23 cellular contexts compared by ENCODE assay signal in genomic region chr14:36820111-36820709, GRCh38.
DNase-seq lines count a peak whose midpoint lies in the region; ATAC-seq and TF ChIP-seq lines count a peak whose summit lies in the region.
"Had no signal": no experiment of that assay in that cellular context is flagged by ENCODE, and none has a peak within 500 bp of the region (broad histone marks: within the 10 kb centered on the region; RNA-seq: fewer than 3 reads in every experiment).

No MANE protein-coding gene starts in this region.

- no peak overlapping the region for H3K4me3 Mint-ChIP-seq in nephron progenitor cell
- H3K4me3 Mint-ChIP-seq: activated T-cell treated with anti-CD3 and anti-CD28 coated beads, Interleukin-2, amount 50 U/mL, for 24 hours; endodermal cell; naive B cell; stimulated activated naive CD8-positive, alpha-beta T cell treated with anti-CD3 and anti-CD28 coated beads, Interleukin-15, Interleukin-2, amounts not matched to agents 100 ng/mL and 50 ng/mL, for 24 hours had no signal

- H3K27ac Mint-ChIP-seq in nephron progenitor cell: peak overlapping the region; percentile 6
- H3K27ac Mint-ChIP-seq: activated T-cell treated with anti-CD3 and anti-CD28 coated beads, Interleukin-2, amount 50 U/mL, for 24 hours; endodermal cell; naive B cell; stimulated activated naive CD8-positive, alpha-beta T cell treated with anti-CD3 and anti-CD28 coated beads, Interleukin-15, Interleukin-2, amounts not matched to agents 100 ng/mL and 50 ng/mL, for 24 hours had no signal

- H3K9me3 Mint-ChIP-seq in nephron progenitor cell: no peaks in the 10 kb centered on the region
- H3K9me3 Mint-ChIP-seq: endodermal cell; stimulated activated naive CD8-positive, alpha-beta T cell treated with anti-CD3 and anti-CD28 coated beads, Interleukin-15, Interleukin-2, amounts not matched to agents 100 ng/mL and 50 ng/mL, for 24 hours had no signal

- no peak for TF ChIP-seq CTCF in nephron progenitor cell (IDR thresholded peaks at IDR 0.05)

- DNase-seq in NCI-H2029 (lab: John Stamatoyannopoulos, UW) (peak; percentile 12), NCI-H2029 treated with DMSO at 0.1 percent for 48 hours (lab: John Stamatoyannopoulos, UW) (no peak), LHCN-M2 (ENCODE audit: low read depth) (peak; percentile 8), astrocyte of the hippocampus (ENCODE audit: low read depth, low spot score) (peak; percentile 3), nephron progenitor cell (no peak), NCI-H2081 (lab: John Stamatoyannopoulos, UW) (no peak)
- DNase-seq: activated T-cell treated with anti-CD3 and anti-CD28 coated beads, Interleukin-2, amount 50 U/mL, for 24 hours; BE2C; cortex of kidney; endodermal cell; KBM-7; mesenchymal stem cell; naive B cell; NCI-H2081 treated with DMSO at 0.1 percent for 48 hours; NCI-H526 treated with DMSO at 0.1 percent for 48 hours; occipital lobe; retina; stimulated activated CD4-positive, alpha-beta T cell treated with anti-CD3 and anti-CD28 coated beads, Interleukin-12 subunit alpha, Interleukin-12 subunit beta, amount 100 ng/mL, for 4 hours; T1000; thyroid gland had no signal

- ATAC-seq in HG02798 (IDR thresholded peaks at IDR 0.05; ENCODE audit: poor library complexity, unreplicated experiment): no peak
- ATAC-seq in activated CD4-positive, CD25-positive, alpha-beta regulatory T cell treated with anti-CD3 and anti-CD28 coated beads, Interleukin-2, amount 50 U/mL, for 24 hours: no peak

- no peaks in the 10 kb centered on the region for H3K36me3 Mint-ChIP-seq in nephron progenitor cell (ENCODE audit: low read depth)
- H3K36me3 Mint-ChIP-seq: naive B cell had no signal

- peaks cover 42% of the 10 kb centered on the region for H3K4me1 Mint-ChIP-seq in nephron progenitor cell
- H3K4me1 Mint-ChIP-seq: naive B cell had no signal

- no peaks in the 10 kb centered on the region for H3K27me3 Mint-ChIP-seq in nephron progenitor cell (ENCODE audit: low read depth, poor library complexity)
- H3K27me3 Mint-ChIP-seq: activated T-cell treated with anti-CD3 and anti-CD28 coated beads, Interleukin-2, amount 50 U/mL, for 24 hours; naive B cell; stimulated activated naive CD8-positive, alpha-beta T cell treated with anti-CD3 and anti-CD28 coated beads, Interleukin-15, Interleukin-2, amounts not matched to agents 100 ng/mL and 50 ng/mL, for 24 hours had no signal

Comparison
In these comparisons a context has a peak if more than half of its experiments do, and no peak if none do; other contexts are left out.
1. DNase-seq: peak in NCI-H2029 (single experiment), LHCN-M2 (single experiment) and astrocyte of the hippocampus (single experiment); none in NCI-H2029 treated with DMSO at 0.1 percent for 48 hours (single experiment), nephron progenitor cell (single experiment) and NCI-H2081 (0 of 2).